Comparison of ENCODE assay signal across 6 cellular contexts in the genomic region with DNA sequence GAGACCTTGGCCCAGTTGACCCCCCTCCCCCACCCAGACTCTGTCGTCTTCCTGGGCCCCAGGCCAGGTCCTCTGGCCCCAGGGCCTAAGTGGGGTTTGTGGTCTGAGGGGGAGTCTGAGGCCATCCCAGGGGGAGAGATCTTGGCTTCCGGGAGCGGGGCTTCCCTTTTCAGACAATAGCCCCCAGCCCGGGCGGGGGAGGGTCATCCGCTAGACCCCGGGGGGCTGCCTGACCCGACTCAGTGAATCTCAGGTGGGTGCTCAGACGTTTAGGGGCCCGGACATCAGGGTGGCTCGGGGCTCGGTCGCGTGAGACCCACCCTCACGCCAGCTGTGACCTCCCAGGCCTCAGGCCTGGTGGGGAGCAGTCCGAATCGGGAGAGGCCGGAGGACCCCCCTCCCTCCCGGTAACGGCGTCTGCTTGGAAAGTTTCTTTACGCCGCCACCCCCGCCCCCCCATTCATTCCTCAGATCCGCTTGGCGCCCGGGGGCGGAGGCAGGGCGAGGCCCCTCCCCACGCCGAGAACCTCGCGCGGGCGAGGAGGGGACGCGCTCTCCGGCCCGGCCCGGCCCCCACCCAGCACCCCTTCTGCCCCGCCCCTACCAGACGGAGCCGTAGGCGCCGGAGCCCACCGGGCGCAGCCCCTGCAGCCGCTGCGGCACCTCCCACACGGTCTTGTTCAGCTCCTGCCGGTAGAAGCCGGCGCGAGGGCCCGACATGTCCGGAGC.
DNase-seq lines count a peak whose midpoint lies in the region; ATAC-seq and TF ChIP-seq lines count a peak whose summit lies in the region.

No MANE protein-coding gene starts in this region.

- TF ChIP-seq CTCF in OCI-LY1 (IDR thresholded peaks at IDR 0.05; ENCODE audit: low read length) (no peak), parathyroid adenoma (IDR thresholded peaks at IDR 0.05) (no peak)

- H3K9ac ChIP-seq in OCI-LY1 (ENCODE audit: low read length) (peak overlapping the region; percentile 57), parathyroid adenoma (no peak overlapping the region)

- no peak for ATAC-seq in GM18861 (IDR thresholded peaks at IDR 0.05; ENCODE audit: unreplicated experiment)

- H3K4me2 ChIP-seq in OCI-LY1 (ENCODE audit: low read length) (peak overlapping the region; percentile 63), parathyroid adenoma (ENCODE audit: low read length) (peak overlapping the region; percentile 66)

- H3K27me3 ChIP-seq in OCI-LY1 (ENCODE audit: insufficient read depth, low read length), result no peaks in the 10 kb centered on the region; the same call in 1 of the 2 replicates
- no peaks in the 10 kb centered on the region for H3K27me3 ChIP-seq in parathyroid adenoma (ENCODE audit: control insufficient read depth, insufficient read depth, low read length)

- H3K9me2 ChIP-seq in OCI-LY1 (ENCODE audit: low read depth, low read length), result no peaks in the 10 kb centered on the region

- H3K9me3 ChIP-seq in OCI-LY1 (ENCODE audit: low read length) (no peaks in the 10 kb centered on the region), parathyroid adenoma (ENCODE audit: control insufficient read depth, low read length) (no peaks in the 10 kb centered on the region)

- no peaks in the 10 kb centered on the region for H3K79me2 ChIP-seq in OCI-LY1 (ENCODE audit: insufficient read depth, low read length)
- H3K79me2 ChIP-seq in parathyroid adenoma, result no peaks in the 10 kb centered on the region

- H3K27ac ChIP-seq in OCI-LY1 (ENCODE audit: low read depth, low read length, poor library complexity, severe bottlenecking), result peak overlapping the region; percentile 57
- H3K27ac ChIP-seq in caudate nucleus (ENCODE audit: low read depth, low read length), result peak overlapping the region; percentile 44
- peak overlapping the region; percentile 62 for H3K27ac ChIP-seq in parathyroid adenoma

- H3F3A ChIP-seq in OCI-LY1 (ENCODE audit: insufficient read depth, low read length), result no peaks in the 10 kb centered on the region

- H3K36me3 ChIP-seq in OCI-LY1 (ENCODE audit: insufficient read depth, low read length) (no peaks in the 10 kb centered on the region), parathyroid adenoma (ENCODE audit: control insufficient read depth, insufficient read depth, low read length) (no peaks in the 10 kb centered on the region)

- H3K4me1 ChIP-seq in OCI-LY1 (ENCODE audit: insufficient read depth, low read length, severe bottlenecking) (peaks cover 34% of the 10 kb centered on the region), parathyroid adenoma (peaks cover 3% of the 10 kb centered on the region)

- no peak overlapping the region for H2AFZ ChIP-seq in OCI-LY1 (ENCODE audit: low read length)
- peak overlapping the region; percentile 46 for H2AFZ ChIP-seq in parathyroid adenoma

- H3K4me3 ChIP-seq in OCI-LY1 (ENCODE audit: low read depth, low read length, poor library complexity, severe bottlenecking) (peak overlapping the region; percentile 63), parathyroid adenoma (ENCODE audit: low read depth, low read length) (peak overlapping the region; percentile 11)

- no peaks in the 10 kb centered on the region for H4K20me1 ChIP-seq in OCI-LY1 (ENCODE audit: insufficient read depth, low read length)

- DNase-seq in ELR (ENCODE audit: low read depth) (peak; percentile 57), caudate nucleus (lab: John Stamatoyannopoulos, UW) (peak in 20 of 61 donors; percentile 15 to 78 (median 44)), SIG-M5 treated with dmso at 0.1 percent for 504 hours (lab: John Stamatoyannopoulos, UW; ENCODE audit: unreplicated experiment) (no peak)
